Comparison of ENCODE assay signal across 18 cellular contexts in genomic region chr9:18849910-18850677, GRCh38.
DNase-seq lines count a peak whose midpoint lies in the region; ATAC-seq and TF ChIP-seq lines count a peak whose summit lies in the region.
"Had no signal": no experiment of that assay in that cellular context is flagged by ENCODE, and none has a peak within 500 bp of the region (broad histone marks: within the 10 kb centered on the region; RNA-seq: fewer than 3 reads in every experiment).

No MANE protein-coding gene starts in this region.

- intact Hi-C loops in left colon (cut with DNase I, micrococcal nuclease): no loop called here

- H3K4me3 ChIP-seq in upper lobe of left lung: no peak overlapping the region
- H3K4me3 ChIP-seq: BLaER1, PC-9 had no signal

- peak; percentile 22 for DNase-seq in NCI-H82 (lab: John Stamatoyannopoulos, UW)
- no peak for DNase-seq in NCI-H82 treated with DMSO at 0.1 percent for 48 hours (lab: John Stamatoyannopoulos, UW; ENCODE audit: unreplicated experiment)
- DNase-seq in NCI-H69 (lab: John Stamatoyannopoulos, UW): peak; percentile 16
- DNase-seq in left colon: no peak
- no peak for DNase-seq in upper lobe of left lung
- no peak for DNase-seq in DMS153 (lab: John Stamatoyannopoulos, UW)
- no peak for DNase-seq in NCI-H2029 treated with DMSO at 0.1 percent for 48 hours (lab: John Stamatoyannopoulos, UW)
- DNase-seq: 8988T; CD8-positive, alpha-beta T cell; DMS79; NCI-H1105 treated with DMSO at 0.1 percent for 48 hours; NCI-H187; NCI-H2171; NCI-H446; NCI-H748 treated with DMSO at 0.1 percent for 48 hours; PC-9 had no signal

- ATAC-seq in left colon: peak; percentile 8
- no peak for ATAC-seq in upper lobe of left lung (ENCODE audit: low FRiP score in 2 of 2)
- ATAC-seq in GM18868 (IDR thresholded peaks at IDR 0.05; ENCODE audit: unreplicated experiment): no peak
- ATAC-seq: CD8-positive, alpha-beta T cell had no signal

- no peak for TF ChIP-seq EP300 in upper lobe of left lung (IDR thresholded peaks at IDR 0.05)

- no peaks in the 10 kb centered on the region for H3K9me3 ChIP-seq in upper lobe of left lung
- H3K9me3 ChIP-seq: BLaER1 had no signal

- no peak for TF ChIP-seq CTCF in upper lobe of left lung (IDR thresholded peaks at IDR 0.05)

- no peak for TF ChIP-seq POLR2A in upper lobe of left lung (IDR thresholded peaks at IDR 0.05)

- H3K27me3 ChIP-seq in upper lobe of left lung: no peaks in the 10 kb centered on the region
- H3K27me3 ChIP-seq: BLaER1 had no signal

- WGBS in upper lobe of left lung, 2 donors: 77 to 88% methylated on average over 4 of the region's 4 CpGs

- no peaks in the 10 kb centered on the region for H3K36me3 ChIP-seq in upper lobe of left lung
- H3K36me3 ChIP-seq: BLaER1 had no signal

- H3K27ac ChIP-seq in upper lobe of left lung: peak overlapping the region in 3 of 4 donors; percentile 7 to 70 (median 28)
- H3K27ac ChIP-seq: BLaER1, PC-9 had no signal

- peaks cover 0 to 4% (median 0%) of the 10 kb centered on the region in 4 donors for H3K4me1 ChIP-seq in upper lobe of left lung
- H3K4me1 ChIP-seq: BLaER1 had no signal

Comparison
In these comparisons a context has a peak if more than half of its experiments do, and no peak if none do; other contexts are left out.
1. DNase-seq: peak in NCI-H82 (single experiment) and NCI-H69 (single experiment); none in NCI-H82 treated with DMSO at 0.1 percent for 48 hours (single experiment), left colon (0 of 2), upper lobe of left lung (0 of 2), DMS153 (single experiment) and NCI-H2029 treated with DMSO at 0.1 percent for 48 hours (single experiment).